In the genomic region with DNA sequence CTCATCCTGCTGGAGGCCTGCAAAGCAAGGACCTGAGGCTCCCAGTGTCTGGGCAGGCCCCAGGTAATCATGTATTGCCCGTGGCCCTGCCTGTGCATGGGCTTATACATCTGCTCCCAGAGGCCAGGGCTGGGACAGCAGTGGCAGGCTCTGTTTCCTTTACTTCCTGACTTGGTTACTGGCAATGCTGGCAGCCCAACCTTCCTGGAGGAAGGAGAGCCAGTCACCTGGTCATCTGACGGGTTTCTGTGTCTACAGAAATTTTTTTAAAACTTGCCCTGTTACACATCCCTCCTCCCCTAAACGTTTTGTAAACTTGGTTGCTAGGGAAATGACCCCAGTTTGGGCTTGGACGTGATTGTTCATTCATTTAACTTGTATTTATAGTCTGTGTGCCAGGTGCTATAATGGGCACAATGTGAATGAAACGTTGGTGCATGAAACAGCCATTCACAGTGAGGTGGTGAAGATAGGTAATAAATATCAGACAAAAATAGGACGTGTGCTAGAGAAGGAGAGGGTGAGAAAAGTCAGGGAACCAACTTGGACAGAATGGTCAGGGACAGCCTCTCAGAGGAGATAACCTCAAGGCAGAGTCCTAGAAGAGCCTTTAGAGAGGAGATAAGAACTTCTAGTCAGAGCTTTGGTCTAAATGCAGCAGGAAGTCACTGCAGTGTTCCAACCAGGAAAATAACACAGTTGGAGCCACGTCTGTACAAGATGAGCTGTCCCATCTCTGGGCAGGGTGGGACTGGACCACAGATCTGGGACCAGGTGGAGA, we compare ENCODE assay signal across 11 cellular contexts. TPM values are rescaled to one million over a fixed set of nuclear protein-coding genes. Genes with fewer than 3 reads are reported as not detected.
A peak's percentile ranks its signal among the peaks of the same experiment; 100 is the strongest.
DNase-seq lines count a peak whose midpoint lies in the region; ATAC-seq and TF ChIP-seq lines count a peak whose summit lies in the region.
"Had no signal": no experiment of that assay in that cellular context is flagged by ENCODE, and none has a peak within 500 bp of the region (broad histone marks: within the 10 kb centered on the region; RNA-seq: fewer than 3 reads in every experiment).

No MANE protein-coding gene starts in this region.

- peak overlapping the region; percentile 69 for H3K27ac ChIP-seq in BLaER1
- peak overlapping the region; percentile 50 to 85 for H3K27ac ChIP-seq in breast epithelium
- H3K27ac ChIP-seq: SJSA1 had no signal

- H3K4me3 ChIP-seq in BLaER1 (peak overlapping the region; percentile 52; the same call in 1 of the 2 replicates), Loucy (ENCODE audit: low read length, poor library complexity, severe bottlenecking) (no peak overlapping the region), breast epithelium (no peak overlapping the region)
- H3K4me3 ChIP-seq: SJSA1 had no signal

- DNase-seq in breast epithelium (ENCODE audit: low spot score in 2 of 2) = no peak
- DNase-seq in memory B cell (ENCODE audit: low spot score in 2 of 2) = no peak
- DNase-seq in NCI-H187 (lab: John Stamatoyannopoulos, UW) = no peak
- DNase-seq in posterior vena cava (ENCODE audit: low spot score) = no peak
- DNase-seq: NCI-H2107, occipital lobe had no signal

- H3F3A ChIP-seq in Loucy (ENCODE audit: low read depth) = no peaks in the 10 kb centered on the region; the same call in 1 of the 2 replicates

- H3K27ac Mint-ChIP-seq in memory B cell = peak overlapping the region; percentile 94

- ATAC-seq in memory B cell (ENCODE audit: low read depth) = no peak
- ATAC-seq in HG03469 (IDR thresholded peaks at IDR 0.05; ENCODE audit: unreplicated experiment) = no peak
- no peak for ATAC-seq in GM21825 (IDR thresholded peaks at IDR 0.05; ENCODE audit: unreplicated experiment)

- H3K36me3 ChIP-seq in BLaER1 (peaks cover 48% of the 10 kb centered on the region), Loucy (ENCODE audit: insufficient read depth, low read length) (peaks cover 24% of the 10 kb centered on the region; the same call in 1 of the 2 replicates), breast epithelium (no peaks in the 10 kb centered on the region)

- no peaks in the 10 kb centered on the region for H3K27me3 ChIP-seq in BLaER1
- H3K27me3 ChIP-seq in Loucy (ENCODE audit: insufficient read depth, low read length, poor library complexity, severe bottlenecking) = no peaks in the 10 kb centered on the region
- H3K27me3 ChIP-seq in breast epithelium = no peaks in the 10 kb centered on the region
- H3K27me3 ChIP-seq: SJSA1 had no signal

- H3K9me3 ChIP-seq in BLaER1 (no peaks in the 10 kb centered on the region), Loucy (ENCODE audit: insufficient read depth, low read depth, low read length) (no peaks in the 10 kb centered on the region), breast epithelium (no peaks in the 10 kb centered on the region)
- H3K9me3 ChIP-seq: SJSA1 had no signal

- no peak overlapping the region for H2AFZ ChIP-seq in Loucy (ENCODE audit: low read length)

- no peaks in the 10 kb centered on the region for H3K9me2 ChIP-seq in Loucy (replicated peaks; ENCODE audit: low read depth, low read length)

- H3K4me1 ChIP-seq in BLaER1 = peaks cover 91% of the 10 kb centered on the region
- peaks cover 67% of the 10 kb centered on the region for H3K4me1 ChIP-seq in Loucy (ENCODE audit: insufficient read depth, low read length, poor library complexity, severe bottlenecking)
- no peaks in the 10 kb centered on the region for H3K4me1 ChIP-seq in breast epithelium
- H3K4me1 ChIP-seq: SJSA1 had no signal

- TF ChIP-seq CTCF in Loucy (conservative IDR thresholded peaks at IDR 0.05; ENCODE audit: low read length) (peak; percentile 43), breast epithelium (IDR thresholded peaks at IDR 0.05) (peak in 1 of 3 donors; percentile 19)

- peak overlapping the region; percentile 69 for H3K4me3 Mint-ChIP-seq in memory B cell

- TF ChIP-seq POLR2A in breast epithelium (IDR thresholded peaks at IDR 0.05) = no peak

- H3K79me2 ChIP-seq in Loucy (ENCODE audit: insufficient read depth, low read length) = peaks cover 75% of the 10 kb centered on the region

- no peaks in the 10 kb centered on the region for H3K27me3 Mint-ChIP-seq in memory B cell

- peaks cover 58% of the 10 kb centered on the region for H3K4me1 Mint-ChIP-seq in memory B cell

- no peaks in the 10 kb centered on the region for H3K9me3 Mint-ChIP-seq in memory B cell

- H3K36me3 Mint-ChIP-seq in memory B cell = peaks cover 20% of the 10 kb centered on the region

- H4K20me1 ChIP-seq in BLaER1 (peaks cover 77% of the 10 kb centered on the region), Loucy (ENCODE audit: insufficient read depth, low read length, poor library complexity, severe bottlenecking) (peaks cover 3% of the 10 kb centered on the region)

- H3K4me2 ChIP-seq in BLaER1 (peak overlapping the region; percentile 87), Loucy (ENCODE audit: low read depth, low read length, poor library complexity, severe bottlenecking) (peak overlapping the region; percentile 84)

- H3K9ac ChIP-seq in BLaER1 (peak overlapping the region; percentile 60; the same call in 1 of the 2 replicates), Loucy (ENCODE audit: low read depth, low read length, poor library complexity, severe bottlenecking) (peak overlapping the region; percentile 77)

- intact Hi-C loops in breast epithelium (cut with DNase I; ENCODE audit: low total_unique reads) = no loop called here
- intact Hi-C loops in posterior vena cava (cut with DNase I) = loop anchor here in 1 of 2 donors (5.0 kb wide), 1 partner anchor 183 kb away; a partner anchor contains a TSS

RNA-seq across cellular contexts. Expression of a gene that starts 14.1 kb away (rescaled TPM):
- total RNA-seq in breast epithelium = 10 to 100 TPM; 55.7 to 94.3 (median 80.5) TPM
- 10 to 100 TPM; 17.8 to 24.8 TPM for total RNA-seq in posterior vena cava

RNA-seq across cellular contexts. Expression of a gene that starts 21.7 kb away (rescaled TPM):
- total RNA-seq in breast epithelium (1 to 10 TPM in 1 of 3 donors, not detected in 2; 1.3 TPM), posterior vena cava (under 1 TPM; 0.14 to 0.24 TPM)
